In genomic region chr3:128725932-128726690, GRCh38 we compare ENCODE assay signal across 8 cellular contexts. TPM values are rescaled to one million over a fixed set of nuclear protein-coding genes. Genes with fewer than 3 reads are reported as not detected.
DNase-seq lines count a peak whose midpoint lies in the region; ATAC-seq and TF ChIP-seq lines count a peak whose summit lies in the region.

RAB7A (plus strand) TSS chr3:128726183; CDS start chr3:128795368, 69,185 bp downstream.

- H3K27ac ChIP-seq in AG04450 (ENCODE audit: low read depth, low read length), result peak within 1 kb of the TSS; percentile 87

- no peaks in the 10 kb centered on the region; the same call in 1 of the 2 replicates for H3K9me3 Mint-ChIP-seq in WTC11

- no peaks in the 10 kb centered on the region for H3K27me3 Mint-ChIP-seq in WTC11 (ENCODE audit: low read depth)

- ATAC-seq in GM18909 (IDR thresholded peaks at IDR 0.05; ENCODE audit: poor library complexity, unreplicated experiment), result peak; percentile 92
- ATAC-seq in HG03175 (IDR thresholded peaks at IDR 0.05; ENCODE audit: unreplicated experiment), result peak; percentile 96
- ATAC-seq in WTC11, result peak; percentile 91

- TF ChIP-seq CTCF in AG04450 (IDR thresholded peaks at IDR 0.05; ENCODE audit: low read depth, low read length), result no peak
- TF ChIP-seq CTCF in WTC11 (IDR thresholded peaks at IDR 0.05), result no peak
- TF ChIP-seq CTCF in cardiac fibroblast (IDR thresholded peaks at IDR 0.05; ENCODE audit: low read depth, low read length), result no peak

- POLR2A ChIA-PET in AG04450 (lab: Yijun Ruan, JAX) (interaction anchor here (0.6 to 2.3 kb wide), 2 partner anchors 30 to 45 kb away, joined by 4 to 17 read pairs; no protein-coding TSS in a partner anchor), WTC11 (lab: Charles Lee) (interaction anchor here (1.1 to 1.9 kb wide), 2 partner anchors 16 to 46 kb away, joined by 3 to 7 read pairs; no protein-coding TSS in a partner anchor)

- CTCF ChIA-PET in AG04450 (lab: Charles Lee), result interaction anchor here (1.4 to 1.7 kb wide), 3 partner anchors 45 to 69 kb away, joined by 3 to 14 read pairs (median 5); no protein-coding TSS in a partner anchor
- CTCF ChIA-PET in WTC11 (lab: Charles Lee), result interaction anchor here (0.9 to 3.5 kb wide), 4 partner anchors 19 to 149 kb away, joined by 3 to 30 read pairs (median 7); no protein-coding TSS in a partner anchor

- H3K27ac Mint-ChIP-seq in WTC11, result peak within 1 kb of the TSS; percentile 92

- no peaks in the 10 kb centered on the region for H3K36me3 Mint-ChIP-seq in WTC11

- H3K4me3 Mint-ChIP-seq in WTC11, result peak within 1 kb of the TSS; percentile 92

- H3K27me3 ChIP-seq in AG04450 (ENCODE audit: control insufficient read depth, insufficient read depth, low read length), result peaks cover 7% of the 10 kb centered on the region

- peak; percentile 97 for DNase-seq in AG04450 (ENCODE audit: low read depth, low spot score)
- DNase-seq in NCI-H226, result peak; percentile 97
- peak; percentile 96 for DNase-seq in WTC11 (ENCODE audit: low spot score)
- peak; percentile 98 to 99 for DNase-seq in cardiac fibroblast (ENCODE audit: low read depth in 2 of 2)
- DNase-seq in iPS-NIHi7 (ENCODE audit: extremely low spot score), result peak; percentile 98
- DNase-seq in smooth muscle cell of the brain vasculature (ENCODE audit: low read depth, low spot score), result peak; percentile 98

- peaks cover 81% of the 10 kb centered on the region for H3K4me1 Mint-ChIP-seq in WTC11

- H3K9me3 ChIP-seq in AG04450 (ENCODE audit: control insufficient read depth, insufficient read depth, low read length), result no peaks in the 10 kb centered on the region

- peak within 1 kb of the TSS; percentile 95 for H3K4me3 ChIP-seq in AG04450 (ENCODE audit: low read depth, low read length)
- H3K4me3 ChIP-seq in cardiac fibroblast (replicated peaks in 1 of 2; ENCODE audit: low read depth in 2 of 2, low read length in 2 of 2), result peak within 1 kb of the TSS; percentile 87 to 98

TF ChIP-seq in WTC11, 78 proteins besides CTCF, POLR2A, EP300 and RAD21 (continues in another document):
- no peak for TF ChIP-seq E2F5 (CRISPR knock-in tag; IDR thresholded peaks at IDR 0.05)
- no peak for TF ChIP-seq NFYB (CRISPR knock-in tag; conservative IDR thresholded peaks at IDR 0.05; ENCODE audit: low read depth)
- TF ChIP-seq PRRX2 (CRISPR knock-in tag; IDR thresholded peaks at IDR 0.05), result peak; percentile 56; the same call in 1 of the 2 replicates
- TF ChIP-seq ZNF263 (CRISPR knock-in tag; IDR thresholded peaks at IDR 0.05; ENCODE audit: low read depth), result no peak
- TF ChIP-seq MAX (CRISPR knock-in tag; IDR thresholded peaks at IDR 0.05), result peak; percentile 60; the same call in 1 of the 2 replicates
- peak; percentile 54; the same call in 1 of the 2 replicates for TF ChIP-seq SMAD3 (CRISPR knock-in tag; IDR thresholded peaks at IDR 0.05; ENCODE audit: borderline replicate concordance)
- no peak for TF ChIP-seq ELF4 (CRISPR knock-in tag; IDR thresholded peaks at IDR 0.05; ENCODE audit: low read depth)
- no peak for TF ChIP-seq ZNF317 (CRISPR knock-in tag; IDR thresholded peaks at IDR 0.05; ENCODE audit: borderline replicate concordance, low read depth)
- TF ChIP-seq IRF2 (CRISPR knock-in tag; IDR thresholded peaks at IDR 0.05; ENCODE audit: borderline replicate concordance, low read depth), result no peak
- 0 out of 2 replicates have a peak, but pooled peaks have one; percentile 33 for TF ChIP-seq ZNF138 (CRISPR knock-in tag; conservative IDR thresholded peaks at IDR 0.05)
- TF ChIP-seq E2F4 (CRISPR knock-in tag; IDR thresholded peaks at IDR 0.05; ENCODE audit: borderline replicate concordance, low read depth), result no peak
- no peak for TF ChIP-seq E2F1 (CRISPR knock-in tag; IDR thresholded peaks at IDR 0.05)
- TF ChIP-seq KAT7 (CRISPR knock-in tag; IDR thresholded peaks at IDR 0.05; ENCODE audit: borderline replicate concordance), result peak; percentile 50; the same call in 1 of the 2 replicates
- TF ChIP-seq HMGXB4 (CRISPR knock-in tag; IDR thresholded peaks at IDR 0.05), result no peak; the same call in 1 of the 2 replicates
- peak; percentile 51; the same call in 1 of the 2 replicates for TF ChIP-seq SP1 (CRISPR knock-in tag; conservative IDR thresholded peaks at IDR 0.05)
- TF ChIP-seq ZNF671 (CRISPR knock-in tag; IDR thresholded peaks at IDR 0.05), result peak; percentile 36; the same call in 1 of the 2 replicates
- no peak for TF ChIP-seq MXD4 (CRISPR knock-in tag; IDR thresholded peaks at IDR 0.05; ENCODE audit: borderline replicate concordance)
- peak; percentile 46; the same call in 1 of the 2 replicates for TF ChIP-seq ESRRA (CRISPR knock-in tag; IDR thresholded peaks at IDR 0.05; ENCODE audit: borderline replicate concordance)
- TF ChIP-seq NFATC4 (CRISPR knock-in tag; IDR thresholded peaks at IDR 0.05), result no peak
- no peak for TF ChIP-seq TCF7 (CRISPR knock-in tag; IDR thresholded peaks at IDR 0.05; ENCODE audit: low read depth)
- TF ChIP-seq ERG (CRISPR knock-in tag; IDR thresholded peaks at IDR 0.05), result no peak
- no peak for TF ChIP-seq ATF6 (CRISPR knock-in tag; IDR thresholded peaks at IDR 0.05)

RNA-seq across cellular contexts. Expression of gene RAB7A, which starts in this region (rescaled TPM):
- 261 and 266 TPM in 2 replicates for polyA plus RNA-seq in AG04450 (2011; rRNA removed)
- 142 and 143 TPM in 2 replicates for polyA minus RNA-seq in AG04450 (2011; rRNA and poly(A)+ RNA removed)
- 166 to 184 TPM (median 184 TPM) in 3 replicates for total RNA-seq in WTC11 (2021)

Comparison
In these comparisons a context has a peak if more than half of its experiments do, and no peak if none do; other contexts are left out.
1. Peak in every context shown above with its lines: DNase-seq, ATAC-seq, H3K4me3 ChIP-seq and H3K27ac ChIP-seq.